In genomic region chr2:68776124-68776523, GRCh38 we compare ENCODE assay signal across 11 cellular contexts. TPM values are rescaled to one million over a fixed set of nuclear protein-coding genes. Genes with fewer than 3 reads are reported as not detected.
DNase-seq lines count a peak whose midpoint lies in the region; ATAC-seq and TF ChIP-seq lines count a peak whose summit lies in the region.
"Had no signal": no experiment of that assay in that cellular context is flagged by ENCODE, and none has a peak within 500 bp of the region (broad histone marks: within the 10 kb centered on the region; RNA-seq: fewer than 3 reads in every experiment).

No MANE protein-coding gene starts in this region.

- intact Hi-C loops in esophagus muscularis mucosa (cut with DNase I), result no loop called here
- intact Hi-C loops in stomach (cut with DNase I; ENCODE audit: low total_unique reads), result no loop called here

- H3K36me3 ChIP-seq in Peyer's patch, result no peaks in the 10 kb centered on the region
- H3K36me3 ChIP-seq in esophagus muscularis mucosa, result no peaks in the 10 kb centered on the region
- no peaks in the 10 kb centered on the region for H3K36me3 ChIP-seq in stomach
- H3K36me3 ChIP-seq: BE2C had no signal

- H3K27ac Mint-ChIP-seq in glutamatergic neuron (ENCODE audit: unreplicated experiment), result no peak overlapping the region

- WGBS in esophagus muscularis mucosa, result 80% methylated on average over 2 of the region's 2 CpGs
- 79 to 92% (median 86%) methylated on average over 2 of the region's 2 CpGs for WGBS in stomach, 5 donors

- H3K27me3 Mint-ChIP-seq in activated T-cell treated with anti-CD3 and anti-CD28 coated beads, Interleukin-2, amount 50 U/mL, for 4 hours (ENCODE audit: low read depth), result no peaks in the 10 kb centered on the region
- H3K27me3 Mint-ChIP-seq in glutamatergic neuron (ENCODE audit: unreplicated experiment), result peaks cover 9% of the 10 kb centered on the region

- peaks cover 0 to 18% (median 11%) of the 10 kb centered on the region in 4 donors for H3K4me1 ChIP-seq in Peyer's patch
- peaks cover 21 to 38% (median 27%) of the 10 kb centered on the region in 4 donors for H3K4me1 ChIP-seq in esophagus muscularis mucosa
- peaks cover 11 to 50% (median 15%) of the 10 kb centered on the region in 4 donors for H3K4me1 ChIP-seq in stomach
- H3K4me1 ChIP-seq: BE2C had no signal

- H3K4me3 Mint-ChIP-seq in activated T-cell treated with anti-CD3 and anti-CD28 coated beads, Interleukin-2, amount 50 U/mL, for 4 hours, result peak overlapping the region; percentile 80
- H3K4me3 Mint-ChIP-seq in glutamatergic neuron (ENCODE audit: unreplicated experiment), result no peak overlapping the region

- H3K9me3 Mint-ChIP-seq in activated T-cell treated with anti-CD3 and anti-CD28 coated beads, Interleukin-2, amount 50 U/mL, for 4 hours, result no peaks in the 10 kb centered on the region
- H3K9me3 Mint-ChIP-seq in glutamatergic neuron (ENCODE audit: unreplicated experiment), result peaks cover 5% of the 10 kb centered on the region

- H3K27me3 ChIP-seq in Peyer's patch, result no peaks in the 10 kb centered on the region
- no peaks in the 10 kb centered on the region for H3K27me3 ChIP-seq in esophagus muscularis mucosa
- no peaks in the 10 kb centered on the region for H3K27me3 ChIP-seq in stomach
- H3K27me3 ChIP-seq: BE2C had no signal

- H3K27ac ChIP-seq in Peyer's patch (peak overlapping the region; percentile 41 to 94 (median 86)), esophagus muscularis mucosa (replicated peaks in 1 of 4) (peak overlapping the region in 1 of 4 donors; percentile 0), stomach (peak overlapping the region in 4 of 5 donors; percentile 72 to 88 (median 80))

- TF ChIP-seq CTCF in Peyer's patch (IDR thresholded peaks at IDR 0.05) (peak in 2 of 6 experiments; percentile 10 to 15), esophagus muscularis mucosa (IDR thresholded peaks at IDR 0.05) (no peak), stomach (IDR thresholded peaks at IDR 0.05) (no peak), glutamatergic neuron (IDR thresholded peaks at IDR 0.05; ENCODE audit: partially characterized antibody, unreplicated experiment) (no peak)

- TF ChIP-seq POLR2A in Peyer's patch (IDR thresholded peaks at IDR 0.05) (no peak), esophagus muscularis mucosa (IDR thresholded peaks at IDR 0.05; ENCODE audit: low read depth) (no peak), stomach (IDR thresholded peaks at IDR 0.05) (no peak)

- peak overlapping the region; percentile 11 to 61 (median 47) for H3K4me3 ChIP-seq in Peyer's patch
- H3K4me3 ChIP-seq in esophagus muscularis mucosa, result peak overlapping the region; percentile 3 to 55 (median 28)
- peak overlapping the region in 2 of 4 donors; percentile 36 to 40 for H3K4me3 ChIP-seq in stomach

- H3K4me1 Mint-ChIP-seq in activated T-cell treated with anti-CD3 and anti-CD28 coated beads, Interleukin-2, amount 50 U/mL, for 4 hours (ENCODE audit: low read depth), result peaks cover 87% of the 10 kb centered on the region
- H3K4me1 Mint-ChIP-seq in glutamatergic neuron (ENCODE audit: low read depth, unreplicated experiment), result no peaks in the 10 kb centered on the region

- TF ChIP-seq EP300 in esophagus muscularis mucosa (IDR thresholded peaks at IDR 0.05) (no peak), stomach (IDR thresholded peaks at IDR 0.05) (no peak)

- H3K9me3 ChIP-seq in Peyer's patch (no peaks in the 10 kb centered on the region), esophagus muscularis mucosa (no peaks in the 10 kb centered on the region), stomach (no peaks in the 10 kb centered on the region)
- H3K9me3 ChIP-seq: BE2C had no signal

- peaks cover 51% of the 10 kb centered on the region for H3K36me3 Mint-ChIP-seq in activated T-cell treated with anti-CD3 and anti-CD28 coated beads, Interleukin-2, amount 50 U/mL, for 4 hours (ENCODE audit: insufficient read depth)
- no peaks in the 10 kb centered on the region for H3K36me3 Mint-ChIP-seq in glutamatergic neuron (ENCODE audit: unreplicated experiment)

- DNase-seq in activated T-cell treated with anti-CD3 and anti-CD28 coated beads, Interleukin-2, amount 50 U/mL, for 4 hours, result no peak
- DNase-seq in activated T-cell treated with anti-CD3 and anti-CD28 coated beads, Interleukin-2, amount 50 U/mL, for 1 hour, result no peak
- DNase-seq in Peyer's patch (no peak), esophagus muscularis mucosa (ENCODE audit: extremely low spot score) (no peak), stomach (no peak), glutamatergic neuron (no peak), Ammon's horn (ENCODE audit: low spot score) (no peak)
- DNase-seq: BE2C; kidney glomerular epithelial cell; stimulated activated CD4-positive, alpha-beta T cell treated with anti-CD3 and anti-CD28 coated beads, Interleukin-15, amount 100 ng/mL, for 24 hours had no signal

- ATAC-seq in activated T-cell treated with anti-CD3 and anti-CD28 coated beads, Interleukin-2, amount 50 U/mL, for 4 hours, result no peak
- no peak for ATAC-seq in GM18498 (IDR thresholded peaks at IDR 0.05; ENCODE audit: unreplicated experiment)

RNA-seq across cellular contexts. Expression of gene ARHGAP25, which starts 41.5 kb away (rescaled TPM):
- 10 to 100 TPM; 48.6 to 55.7 (median 52.1) TPM for total RNA-seq in activated T-cell treated with anti-CD3 and anti-CD28 coated beads, Interleukin-2, amount 50 U/mL, for 4 hours
- total RNA-seq in Peyer's patch (10 to 100 TPM in 2 of 4 donors, 1 to 10 TPM in 2; 4.9 to 82.5 (median 8.7) TPM), esophagus muscularis mucosa (1 to 10 TPM; 3.7 to 9.3 (median 5.4) TPM), stomach (10 to 100 TPM in 2 of 5 donors, 1 to 10 TPM in 1, under 1 TPM in 1, not detected in 1; 0.29 to 17.1 (median 8.7) TPM), glutamatergic neuron (ENCODE audit: unreplicated experiment) (1.4 TPM)
- polyA plus RNA-seq in stomach, result 1 to 10 TPM; 3.6 to 6.3 (median 4.0) TPM
